Comparison of ENCODE assay signal across 8 cellular contexts in the genomic region with DNA sequence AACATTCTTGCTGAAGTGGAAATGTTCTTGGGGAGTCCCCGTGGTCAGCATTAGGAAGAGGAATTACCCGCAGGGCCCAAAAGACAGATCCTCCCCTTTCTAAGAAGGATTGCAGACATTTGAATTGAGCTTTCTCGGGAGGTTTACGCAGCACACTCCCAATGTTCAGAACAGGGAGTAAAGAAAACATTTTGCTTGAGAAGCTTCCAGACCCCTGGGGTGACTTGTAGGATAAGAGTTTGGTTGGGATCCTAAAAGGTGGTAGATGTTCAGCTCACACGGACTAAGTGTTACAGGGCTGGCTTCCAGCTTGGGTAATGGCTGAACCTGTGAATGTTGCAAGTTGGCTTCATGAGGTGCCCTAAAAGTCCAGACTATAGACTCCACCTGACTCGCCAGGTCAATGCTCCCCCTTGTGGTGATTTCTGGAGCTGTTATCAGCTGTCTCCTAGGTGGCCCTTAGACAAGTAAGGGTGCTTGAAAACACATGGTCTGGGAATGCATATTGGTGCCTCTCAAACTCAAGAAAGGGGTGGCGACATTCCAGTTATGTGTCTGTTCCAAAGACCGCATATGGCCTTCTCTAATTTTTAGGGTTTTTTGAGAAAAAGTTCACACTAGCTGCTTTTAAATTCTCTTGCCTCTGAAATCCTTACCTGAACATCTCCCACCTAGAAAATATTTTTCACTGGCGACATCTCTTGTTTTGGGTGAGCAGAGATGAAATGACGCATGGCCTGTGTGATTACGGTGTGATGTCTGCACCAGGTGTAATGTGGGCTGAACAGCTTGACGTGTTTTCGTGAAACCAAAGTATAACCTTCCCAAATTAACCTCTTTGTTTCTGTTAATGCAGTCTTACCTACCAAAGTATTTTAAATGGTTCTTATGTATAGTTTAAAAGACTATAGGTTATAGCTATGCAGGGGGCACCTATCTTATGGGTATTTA.
A peak's percentile ranks its signal among the peaks of the same experiment; 100 is the strongest.
DNase-seq lines count a peak whose midpoint lies in the region; ATAC-seq and TF ChIP-seq lines count a peak whose summit lies in the region.

No MANE protein-coding gene starts in this region.

- no peaks in the 10 kb centered on the region for H3K36me3 ChIP-seq in IMR-90 (ENCODE audit: control insufficient read depth, insufficient read depth, low read length)

- no peaks in the 10 kb centered on the region for H4K20me1 ChIP-seq in IMR-90 (ENCODE audit: insufficient read depth, low read length)

- CTCF ChIA-PET in IMR-90 (lab: Yijun Ruan, JAX) = interaction anchor here (0.6 to 2.8 kb wide), 22 partner anchors 10 to 584 kb away, joined by 3 to 25 read pairs (median 4); no protein-coding TSS in a partner anchor

- H4K5ac ChIP-seq in IMR-90 (ENCODE audit: low read depth, low read length) = no peak overlapping the region

- peak; percentile 73 for TF ChIP-seq RAD21 in IMR-90 (IDR thresholded peaks at IDR 0.05; ENCODE audit: low read length)

- no peak overlapping the region for H2AK5ac ChIP-seq in IMR-90 (ENCODE audit: low read depth, low read length)

- H2BK5ac ChIP-seq in IMR-90 (ENCODE audit: low read depth, low read length, poor library complexity, severe bottlenecking) = no peak overlapping the region

- H3K4me3 Mint-ChIP-seq in T-helper 17 cell = no peak overlapping the region

- H2BK120ac ChIP-seq in IMR-90 (ENCODE audit: low read depth, low read length) = no peak overlapping the region

- no peaks in the 10 kb centered on the region for H3K36me3 Mint-ChIP-seq in T-helper 17 cell (ENCODE audit: low read depth)

- no peak overlapping the region for H4K91ac ChIP-seq in IMR-90 (ENCODE audit: insufficient read depth, low read depth, low read length)

- no peaks in the 10 kb centered on the region for H3K4me1 ChIP-seq in IMR-90 (ENCODE audit: control insufficient read depth, insufficient read depth, low read length)

- peak; percentile 70 for TF ChIP-seq CTCF in IMR-90 (conservative IDR thresholded peaks at IDR 0.05; ENCODE audit: low read depth, low read length)

- no peak overlapping the region for H2BK15ac ChIP-seq in IMR-90 (ENCODE audit: low read depth, low read length)

- in situ Hi-C loops in IMR-90 (cut with MboI; ENCODE audit: low sequenced_read_pairs) = no loop called here

- H3K23ac ChIP-seq in IMR-90 (ENCODE audit: low read depth, low read length) = no peak overlapping the region

- H3K79me1 ChIP-seq in IMR-90 (ENCODE audit: low read depth in 1 of 2, low read length in 2 of 2) = no peaks in the 10 kb centered on the region

- BruUV-seq in IMR-90 (replicated peaks; lab: Mats Ljungman, UMichigan) = no TSS peak

- no peak overlapping the region for H3K27ac Mint-ChIP-seq in T-helper 17 cell

- H3K56ac ChIP-seq in IMR-90 (ENCODE audit: extremely low read depth, insufficient read depth, low read length) = no peak overlapping the region

- no peak overlapping the region for H3K18ac ChIP-seq in IMR-90 (ENCODE audit: low read depth, low read length)

- H3K9me1 ChIP-seq in IMR-90 (ENCODE audit: insufficient read depth, low read length) = no peaks in the 10 kb centered on the region

- H3K9me3 ChIP-seq in IMR-90 (ENCODE audit: control insufficient read depth, insufficient read depth, low read length) = no peaks in the 10 kb centered on the region
- no peaks in the 10 kb centered on the region for H3K9me3 ChIP-seq in T-helper 17 cell (ENCODE audit: control insufficient read depth, low read length, poor library complexity, severe bottlenecking)

- no peak overlapping the region for H3K4me3 ChIP-seq in IMR-90 (ENCODE audit: insufficient read depth, low read depth, low read length)

- H3K4me2 ChIP-seq in IMR-90 (ENCODE audit: low read depth, low read length) = no peak overlapping the region

- POLR2A ChIA-PET in IMR-90 (lab: Charles Lee; ENCODE audit: unreplicated experiment) = no interaction called here

- WGBS in IMR-90 (ENCODE audit: extremely low coverage in 2 of 2, insufficient read length in 1 of 2), 2 experiments = no CpG with 5 or more reads among the region's 13 CpGs

- H3K4me1 Mint-ChIP-seq in T-helper 17 cell = no peaks in the 10 kb centered on the region

- no peak overlapping the region for H3K9ac ChIP-seq in IMR-90 (ENCODE audit: low read depth, low read length)

- H2AFZ ChIP-seq in IMR-90 (replicated peaks; ENCODE audit: low read length, poor library complexity) = no peak overlapping the region

- dilution Hi-C loops in IMR-90 (cut with HindIII; ENCODE audit: low sequenced_read_pairs, unreplicated experiment) = no loop called here

- H3K27me3 ChIP-seq in IMR-90 (ENCODE audit: control insufficient read depth, insufficient read depth, low read length) = peaks cover 11% of the 10 kb centered on the region

- no peak overlapping the region for H3K4ac ChIP-seq in IMR-90 (ENCODE audit: low read depth, low read length)

- H4K8ac ChIP-seq in IMR-90 (ENCODE audit: low read depth in 2 of 2, low read length in 2 of 2) = no peak overlapping the region

- no peak overlapping the region for H2BK20ac ChIP-seq in IMR-90 (ENCODE audit: low read depth, low read length)

- DNase-seq in GDM1 (lab: John Stamatoyannopoulos, UW) (peak; percentile 1), IMR-90 (peak; percentile 67), T-helper 17 cell (peak; percentile 29 to 62 (median 31)), astrocyte of the hippocampus (ENCODE audit: low read depth, low spot score) (peak; percentile 78), inferior parietal cortex (ENCODE audit: extremely low spot score) (peak; percentile 57), amniotic stem cell (lab: John Stamatoyannopoulos, UW) (no peak)
- DNase-seq in stimulated activated CD4-positive, alpha-beta T cell treated with anti-CD3 and anti-CD28 coated beads, Interleukin-2, amount 100 ng/mL, for 4 hours (ENCODE audit: low read depth) = peak; percentile 46

- no peak overlapping the region for H3K27ac ChIP-seq in IMR-90 (ENCODE audit: insufficient read depth, low read length)

- TF ChIP-seq POLR2A in IMR-90 (IDR thresholded peaks at IDR 0.05; ENCODE audit: low read depth, low read length) = no peak

- peaks cover 21% of the 10 kb centered on the region for H3K27me3 Mint-ChIP-seq in T-helper 17 cell

- peak; percentile 93 for ATAC-seq in GM21529 (IDR thresholded peaks at IDR 0.05; ENCODE audit: unreplicated experiment)
- ATAC-seq in IMR-90 (ENCODE audit: low read depth) = peak; percentile 72; the same call in 1 of the 2 replicates
- peak; percentile 86 for ATAC-seq in T-helper 17 cell

- H2AK9ac ChIP-seq in IMR-90 (replicated peaks; ENCODE audit: low read depth, low read length, poor library complexity) = no peak overlapping the region

- no peak overlapping the region for H3K14ac ChIP-seq in IMR-90 (replicated peaks; ENCODE audit: low read depth, low read length)

- intact Hi-C loops in IMR-90 (cut with micrococcal nuclease) = no loop called here

TF ChIP-seq in IMR-90, 13 proteins besides CTCF, POLR2A, EP300 and RAD21:
- TF ChIP-seq SMC3 (IDR thresholded peaks at IDR 0.05; ENCODE audit: low read depth, low read length) (peak; percentile 90), MXI1 (IDR thresholded peaks at IDR 0.05; ENCODE audit: borderline replicate concordance, low read depth, low read length) (no peak), RCOR1 (IDR thresholded peaks at IDR 0.05; ENCODE audit: insufficient replicate concordance, low read length) (no peak)
TF ChIP-seq in IMR-90: peak in this region for 1.
